ENCODE assay signal across 20 cellular contexts in genomic region chr7:95921543-95921942, GRCh38.
A peak's percentile ranks its signal among the peaks of the same experiment; 100 is the strongest.
DNase-seq lines count a peak whose midpoint lies in the region; ATAC-seq, FAIRE-seq and TF ChIP-seq lines count a peak whose summit lies in the region.
"Had no signal": no experiment of that assay in that cellular context is flagged by ENCODE, and none has a peak within 500 bp of the region (broad histone marks: within the 10 kb centered on the region; RNA-seq: fewer than 3 reads in every experiment).

No MANE protein-coding gene starts in this region.

- H3K27ac Mint-ChIP-seq in natural killer cell treated with Interleukin-12 subunit alpha and Interleukin-12 subunit beta and Interleukin-15 and Interleukin-18, amount 100 ng/mL, for 72 hours: no peak overlapping the region
- no peak overlapping the region for H3K27ac Mint-ChIP-seq in natural killer cell
- H3K27ac Mint-ChIP-seq: activated naive CD4-positive, alpha-beta T cell treated with anti-CD3 and anti-CD28 coated beads, Interleukin-2, amount 50 U/mL, for 72 hours; brain; CD4-positive, alpha-beta memory T cell; stimulated activated naive B cell treated with anti-CD40 and anti-IgM and Interleukin-4, amounts not matched to agents 10 μg/mL and 1 μg/mL and 100 μg/mL, for 72 hours had no signal

- H3K27me3 ChIP-seq in endothelial cell of umbilical vein (ENCODE audit: control insufficient read depth in 2 of 2, insufficient read depth in 2 of 2, low read length in 2 of 2): peaks cover 34 to 51% of the 10 kb centered on the region in 2 experiments
- H3K27me3 ChIP-seq: Peyer's patch, tibial nerve had no signal

- no peaks in the 10 kb centered on the region for H3K9me1 ChIP-seq in endothelial cell of umbilical vein (replicated peaks; ENCODE audit: control insufficient read depth, extremely low read depth, insufficient read depth, low read length)

- no peak overlapping the region for H3K4me3 ChIP-seq in endothelial cell of umbilical vein (replicated peaks in 1 of 3; ENCODE audit: insufficient read depth in 1 of 3, low read depth in 1 of 3, low read length in 3 of 3)
- H3K4me3 ChIP-seq: Peyer's patch, tibial nerve had no signal

- peaks cover 3 to 4% of the 10 kb centered on the region in 2 donors for H3K4me1 Mint-ChIP-seq in natural killer cell treated with Interleukin-12 subunit alpha and Interleukin-12 subunit beta and Interleukin-15 and Interleukin-18, amount 100 ng/mL, for 72 hours (ENCODE audit: low read depth in 2 of 2)
- H3K4me1 Mint-ChIP-seq in natural killer cell: peaks cover 9 to 12% of the 10 kb centered on the region in 2 donors

- no peaks in the 10 kb centered on the region for H3K36me3 Mint-ChIP-seq in natural killer cell treated with Interleukin-12 subunit alpha and Interleukin-12 subunit beta and Interleukin-15 and Interleukin-18, amount 100 ng/mL, for 72 hours
- H3K36me3 Mint-ChIP-seq in natural killer cell: no peaks in the 10 kb centered on the region
- H3K36me3 Mint-ChIP-seq: activated naive CD4-positive, alpha-beta T cell treated with anti-CD3 and anti-CD28 coated beads, Interleukin-2, amount 50 U/mL, for 72 hours; brain; CD4-positive, alpha-beta memory T cell; stimulated activated naive B cell treated with anti-CD40 and anti-IgM and Interleukin-4, amounts not matched to agents 10 μg/mL and 1 μg/mL and 100 μg/mL, for 72 hours had no signal

- H3K9ac ChIP-seq in endothelial cell of umbilical vein (replicated peaks; ENCODE audit: extremely low read depth, insufficient read depth, low read length): no peak overlapping the region
- H3K9ac ChIP-seq: KMS-11 had no signal

- TF ChIP-seq CTCF in natural killer cell (IDR thresholded peaks at IDR 0.05): no peak
- TF ChIP-seq CTCF in endothelial cell of umbilical vein (IDR thresholded peaks at IDR 0.05; ENCODE audit: extremely low read depth in 1 of 2, insufficient read depth in 1 of 2, low read depth in 1 of 2, low read length in 2 of 2): no peak

- H3K9me3 ChIP-seq in endothelial cell of umbilical vein (replicated peaks; ENCODE audit: control insufficient read depth, insufficient read depth, low read length): no peaks in the 10 kb centered on the region
- H3K9me3 ChIP-seq: Peyer's patch, tibial nerve had no signal

- BruUV-seq in endothelial cell of umbilical vein (replicated peaks; lab: Mats Ljungman, UMichigan): no TSS peak

- CTCF ChIA-PET in endothelial cell of umbilical vein (lab: Charles Lee): interaction anchor here (1.8 kb wide), 1 partner anchor 127 kb away, joined by 5 read pairs; no protein-coding TSS in a partner anchor

- H3K4me2 ChIP-seq in endothelial cell of umbilical vein (ENCODE audit: insufficient read depth, low read length): no peak overlapping the region

- peak; percentile 74 to 75 for ATAC-seq in natural killer cell treated with Interleukin-12 subunit alpha and Interleukin-12 subunit beta and Interleukin-15 and Interleukin-18, amount 100 ng/mL, for 72 hours
- no peak for ATAC-seq in natural killer cell
- ATAC-seq in GM21423 (IDR thresholded peaks at IDR 0.05; ENCODE audit: unreplicated experiment): no peak
- ATAC-seq in sciatic nerve: no peak
- ATAC-seq: activated T-cell treated with anti-CD3 and anti-CD28 coated beads, Interleukin-2, amount 50 U/mL, for 4 hours; left lobe of liver; stimulated activated naive B cell treated with anti-CD40 and anti-IgM and Interleukin-4, amounts not matched to agents 10 μg/mL and 1 μg/mL and 100 μg/mL, for 72 hours had no signal

- H4K20me1 ChIP-seq in endothelial cell of umbilical vein (replicated peaks; ENCODE audit: control insufficient read depth, extremely low read depth, insufficient read depth, low read length): peaks cover 3% of the 10 kb centered on the region

- H3K36me3 ChIP-seq in endothelial cell of umbilical vein (ENCODE audit: control insufficient read depth in 2 of 2, extremely low read depth in 1 of 2, insufficient read depth in 2 of 2, low read length in 2 of 2): no peaks in the 10 kb centered on the region
- H3K36me3 ChIP-seq: Peyer's patch, tibial nerve had no signal

- no peak overlapping the region for H2AFZ ChIP-seq in endothelial cell of umbilical vein (ENCODE audit: low read depth, low read length)

- H3K4me1 ChIP-seq in endothelial cell of umbilical vein (ENCODE audit: control insufficient read depth, extremely low read depth, insufficient read depth, low read length): peaks cover 8% of the 10 kb centered on the region
- H3K4me1 ChIP-seq: Peyer's patch had no signal

- POLR2A ChIA-PET in endothelial cell of umbilical vein (lab: Charles Lee): no interaction called here

- peaks cover 2 to 9% of the 10 kb centered on the region in 2 donors for H3K27me3 Mint-ChIP-seq in natural killer cell treated with Interleukin-12 subunit alpha and Interleukin-12 subunit beta and Interleukin-15 and Interleukin-18, amount 100 ng/mL, for 72 hours
- peaks cover 2 to 13% of the 10 kb centered on the region in 2 donors for H3K27me3 Mint-ChIP-seq in natural killer cell (ENCODE audit: low read depth in 2 of 2)

- no peak for TF ChIP-seq POLR2A in endothelial cell of umbilical vein (IDR thresholded peaks at IDR 0.05; ENCODE audit: low read depth, low read length)

- no peak overlapping the region for H3K4me3 Mint-ChIP-seq in natural killer cell treated with Interleukin-12 subunit alpha and Interleukin-12 subunit beta and Interleukin-15 and Interleukin-18, amount 100 ng/mL, for 72 hours
- H3K4me3 Mint-ChIP-seq in natural killer cell: no peak overlapping the region
- H3K4me3 Mint-ChIP-seq: activated T-cell treated with anti-CD3 and anti-CD28 coated beads, Interleukin-2, amount 50 U/mL, for 4 hours; brain; CD4-positive, alpha-beta memory T cell; stimulated activated naive B cell treated with anti-CD40 and anti-IgM and Interleukin-4, amounts not matched to agents 10 μg/mL and 1 μg/mL and 100 μg/mL, for 72 hours had no signal

- dilution Hi-C loops in endothelial cell of umbilical vein (cut with MboI; ENCODE audit: extremely low pct_ligation_motif_present, low sequenced_read_pairs): no loop called here

- no peak overlapping the region for H3K27ac ChIP-seq in endothelial cell of umbilical vein (ENCODE audit: insufficient read depth, low read depth, low read length)
- H3K27ac ChIP-seq: KMS-11, Peyer's patch, tibial nerve had no signal

- FAIRE-seq in endothelial cell of umbilical vein (lab: Jason Lieb, UNC) (no peak), GM19239 (lab: Jason Lieb, UNC) (no peak)

- H3K79me2 ChIP-seq in endothelial cell of umbilical vein (ENCODE audit: control insufficient read depth, insufficient read depth, low read length): no peaks in the 10 kb centered on the region

- DNase-seq in natural killer cell treated with Interleukin-12 subunit alpha and Interleukin-12 subunit beta and Interleukin-15 and Interleukin-18, amount 100 ng/mL, for 72 hours (ENCODE audit: low spot score): no peak
- DNase-seq in natural killer cell (no peak), NCI-H69 (lab: John Stamatoyannopoulos, UW) (peak; percentile 55), endothelial cell of umbilical vein (ENCODE audit: low read depth, low spot score) (no peak), GM19239 (ENCODE audit: insufficient read length, low spot score) (no peak), sciatic nerve (ENCODE audit: low spot score) (no peak), NCI-H446 (lab: John Stamatoyannopoulos, UW) (no peak)
- DNase-seq: activated CD4-positive, alpha-beta T cell treated with anti-CD3 and anti-CD28 coated beads, Interleukin-2, amount 50 U/mL, for 4 hours; activated T-cell treated with anti-CD3 and anti-CD28 coated beads, Interleukin-2, amount 50 U/mL, for 4 hours; CD4-positive, alpha-beta memory T cell; NCI-H1105; NCI-H774; Peyer's patch; stimulated activated naive B cell treated with anti-CD40 and anti-IgM and Interleukin-4, amounts not matched to agents 10 μg/mL and 1 μg/mL and 100 μg/mL, for 72 hours had no signal

- H3K9me3 Mint-ChIP-seq in natural killer cell treated with Interleukin-12 subunit alpha and Interleukin-12 subunit beta and Interleukin-15 and Interleukin-18, amount 100 ng/mL, for 72 hours: no peaks in the 10 kb centered on the region
- no peaks in the 10 kb centered on the region for H3K9me3 Mint-ChIP-seq in natural killer cell
- H3K9me3 Mint-ChIP-seq: activated naive CD4-positive, alpha-beta T cell treated with anti-CD3 and anti-CD28 coated beads, Interleukin-2, amount 50 U/mL, for 72 hours; activated T-cell treated with anti-CD3 and anti-CD28 coated beads, Interleukin-2, amount 50 U/mL, for 4 hours; brain; CD4-positive, alpha-beta memory T cell; stimulated activated naive B cell treated with anti-CD40 and anti-IgM and Interleukin-4, amounts not matched to agents 10 μg/mL and 1 μg/mL and 100 μg/mL, for 72 hours had no signal

- intact Hi-C loops in natural killer cell (cut with micrococcal nuclease) (no loop called here), endothelial cell of umbilical vein (cut with micrococcal nuclease) (no loop called here), sciatic nerve (cut with DNase I) (no loop called here)

TF ChIP-seq in endothelial cell of umbilical vein, 7 proteins besides CTCF, POLR2A, EP300 and RAD21:
- no peak for TF ChIP-seq JUN (IDR thresholded peaks at IDR 0.05; ENCODE audit: borderline replicate concordance, insufficient read depth, insufficient read length, low read depth)
- TF ChIP-seq EZH2 (IDR thresholded peaks at IDR 0.05; ENCODE audit: borderline replicate concordance, low read depth, low read length, severe bottlenecking): no peak
- peak; percentile 36 for TF ChIP-seq FOS (IDR thresholded peaks at IDR 0.05; ENCODE audit: borderline replicate concordance, insufficient read depth, low read length)

Comparison
In these comparisons a context has a peak if more than half of its experiments do, and no peak if none do; other contexts are left out.
1. ATAC-seq: peak in natural killer cell treated with Interleukin-12 subunit alpha and Interleukin-12 subunit beta and Interleukin-15 and Interleukin-18, amount 100 ng/mL, for 72 hours (2 of 2); none in natural killer cell (0 of 3), GM21423 (single experiment) and sciatic nerve (single experiment).